Comparison of ENCODE assay signal across 20 cellular contexts in genomic region chr2:1502891-1503304, GRCh38.
"Had no signal": no experiment of that assay in that cellular context is flagged by ENCODE, and none has a peak within 500 bp of the region (broad histone marks: within the 10 kb centered on the region; RNA-seq: fewer than 3 reads in every experiment).

No MANE protein-coding gene starts in this region.

- ATAC-seq: activated CD8-positive, alpha-beta T cell treated with anti-CD3 and anti-CD28 coated beads, Interleukin-2, amount 10 ng/mL, durations not matched to agents 7 days and 5 days; activated naive CD8-positive, alpha-beta T cell treated with anti-CD3 and anti-CD28 coated beads, Interleukin-2, amount 50 U/mL, for 24 hours; gastrocnemius medialis had no signal

- H3K4me3 ChIP-seq: gastrocnemius medialis, heart left ventricle, neural progenitor cell, skin epidermis, stomach, uterus had no signal

- H3K4me1 Mint-ChIP-seq: activated naive CD8-positive, alpha-beta T cell treated with anti-CD3 and anti-CD28 coated beads, Interleukin-2, amount 50 U/mL, for 24 hours; immature natural killer cell; neural progenitor cell had no signal

- H3K27ac Mint-ChIP-seq: activated CD8-positive, alpha-beta T cell treated with anti-CD3 and anti-CD28 coated beads, Interleukin-2, amount 10 ng/mL, durations not matched to agents 7 days and 5 days; activated naive CD8-positive, alpha-beta T cell treated with anti-CD3 and anti-CD28 coated beads, Interleukin-2, amount 50 U/mL, for 24 hours; immature natural killer cell; neural progenitor cell had no signal

- H3K4me2 ChIP-seq: neural progenitor cell had no signal

- H3K27me3 ChIP-seq: gastrocnemius medialis, heart left ventricle, neural progenitor cell, uterus had no signal

- FAIRE-seq: astrocyte, bronchial epithelial cell had no signal

- H3K4me3 Mint-ChIP-seq: activated CD8-positive, alpha-beta T cell treated with anti-CD3 and anti-CD28 coated beads, Interleukin-2, amount 10 ng/mL, durations not matched to agents 7 days and 5 days; activated naive CD8-positive, alpha-beta T cell treated with anti-CD3 and anti-CD28 coated beads, Interleukin-2, amount 50 U/mL, for 24 hours; immature natural killer cell; neural progenitor cell had no signal

- H3K27me3 Mint-ChIP-seq: activated naive CD8-positive, alpha-beta T cell treated with anti-CD3 and anti-CD28 coated beads, Interleukin-2, amount 50 U/mL, for 24 hours had no signal

- H3K9me3 Mint-ChIP-seq: activated naive CD8-positive, alpha-beta T cell treated with anti-CD3 and anti-CD28 coated beads, Interleukin-2, amount 50 U/mL, for 24 hours; immature natural killer cell; neural progenitor cell had no signal

- H3K9me3 ChIP-seq: gastrocnemius medialis, heart left ventricle, stomach, uterus had no signal

- DNase-seq: activated CD4-positive, alpha-beta T cell treated with anti-CD3 and anti-CD28 coated beads for 4 hours; activated CD8-positive, alpha-beta memory T cell treated with anti-CD3 and anti-CD28 coated beads, Interleukin-2, amount 50 U/mL, for 4 hours; activated CD8-positive, alpha-beta T cell treated with anti-CD3 and anti-CD28 coated beads, Interleukin-2, amount 10 ng/mL, durations not matched to agents 7 days and 5 days; activated gamma-delta T cell treated with Interleukin-2 at 50 U/mL for 16 hours; activated naive CD8-positive, alpha-beta T cell treated with anti-CD3 and anti-CD28 coated beads, Interleukin-2, amount 50 U/mL, for 24 hours; activated T-cell treated with anti-CD3 and anti-CD28 coated beads, Interleukin-2, amount 50 U/mL, for 48 hours; gastrocnemius medialis; immature natural killer cell; midbrain; stimulated activated CD4-positive, alpha-beta T cell treated with anti-CD3 and anti-CD28 coated beads, Interleukin-4, amount 100 ng/mL, for 4 hours; stimulated activated CD8-positive, alpha-beta memory T cell treated with anti-CD3 and anti-CD28 coated beads, Interleukin-4, amount 100 ng/mL, for 48 hours; stomach; T-helper 2 cell; uterus had no signal

- H3K36me3 ChIP-seq: gastrocnemius medialis, heart left ventricle, neural progenitor cell, stomach, uterus had no signal

- H3K27ac ChIP-seq: gastrocnemius medialis, neural progenitor cell, parathyroid adenoma, skin epidermis, stomach, uterus had no signal

- H2AFZ ChIP-seq: neural progenitor cell, parathyroid adenoma had no signal

- H3K4me1 ChIP-seq: gastrocnemius medialis, neural progenitor cell, parathyroid adenoma, stomach, uterus had no signal

- H3K79me2 ChIP-seq: parathyroid adenoma had no signal

- H3K36me3 Mint-ChIP-seq: immature natural killer cell, neural progenitor cell had no signal

- H3K9ac ChIP-seq: neural progenitor cell, parathyroid adenoma had no signal
